Comparison of ENCODE assay signal across 26 cellular contexts in the genomic region with DNA sequence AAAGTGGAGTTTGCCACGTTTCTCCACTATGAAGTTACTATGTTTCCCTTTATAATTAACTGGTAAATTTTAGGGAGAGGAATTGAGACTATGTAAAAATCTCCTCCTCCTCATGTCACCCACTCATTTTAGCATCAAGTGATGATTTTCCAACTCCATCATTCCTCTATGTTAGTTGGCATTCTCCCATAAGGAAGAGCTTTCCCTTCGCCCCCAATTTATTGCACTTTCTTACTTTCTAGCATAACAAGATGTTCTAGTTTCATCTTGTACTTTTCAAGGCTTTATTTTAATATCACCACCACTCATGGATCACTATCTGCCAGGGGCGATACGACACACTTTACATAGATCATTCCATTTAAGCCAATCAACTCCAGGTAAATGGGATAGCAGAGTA.
A peak's percentile ranks its signal among the peaks of the same experiment; 100 is the strongest.
DNase-seq lines count a peak whose midpoint lies in the region.
"Had no signal": no experiment of that assay in that cellular context is flagged by ENCODE, and none has a peak within 500 bp of the region (broad histone marks: within the 10 kb centered on the region; RNA-seq: fewer than 3 reads in every experiment).

No MANE protein-coding gene starts in this region.

- in situ Hi-C loops in KBM-7 (cut with MboI; ENCODE audit: low pct_unique_long_range_greater_than_20kb, low sequenced_read_pairs), result no loop called here

- DNase-seq in inferior parietal cortex (ENCODE audit: extremely low spot score) (peak; percentile 45), putamen (ENCODE audit: low spot score) (peak; percentile 59), superior temporal gyrus (ENCODE audit: extremely low spot score) (peak; percentile 63), HPDE6-E6E7 (ENCODE audit: extremely low spot score) (no peak), KBM-7 (no peak), activated T-cell treated with anti-CD3 and anti-CD28 coated beads for 4 hours (no peak)
- DNase-seq: 8988T; ACHN; AML-193; BE2C; C1 segment of cervical spinal cord; Caco-2; Calu3; CD4-positive, alpha-beta memory T cell; CD4-positive, alpha-beta T cell; CD4-positive, CD25-positive, alpha-beta regulatory T cell; CD8-positive, alpha-beta memory T cell; CD8-positive, alpha-beta T cell; COR-L47; DMS 273 treated with DMSO at 0.1 percent for 48 hours; DMS153; DMS53; DMS79; DMS79 treated with DMSO at 0.1 percent for 48 hours; DND-41; EL had no signal

Comparison
In these comparisons a context has a peak if more than half of its experiments do, and no peak if none do; other contexts are left out.
1. DNase-seq: peak in inferior parietal cortex (single experiment), putamen (single experiment) and superior temporal gyrus (single experiment); none in HPDE6-E6E7 (single experiment), KBM-7 (single experiment) and activated T-cell treated with anti-CD3 and anti-CD28 coated beads for 4 hours (single experiment).